ENCODE assay signal across 20 cellular contexts in the genomic region with DNA sequence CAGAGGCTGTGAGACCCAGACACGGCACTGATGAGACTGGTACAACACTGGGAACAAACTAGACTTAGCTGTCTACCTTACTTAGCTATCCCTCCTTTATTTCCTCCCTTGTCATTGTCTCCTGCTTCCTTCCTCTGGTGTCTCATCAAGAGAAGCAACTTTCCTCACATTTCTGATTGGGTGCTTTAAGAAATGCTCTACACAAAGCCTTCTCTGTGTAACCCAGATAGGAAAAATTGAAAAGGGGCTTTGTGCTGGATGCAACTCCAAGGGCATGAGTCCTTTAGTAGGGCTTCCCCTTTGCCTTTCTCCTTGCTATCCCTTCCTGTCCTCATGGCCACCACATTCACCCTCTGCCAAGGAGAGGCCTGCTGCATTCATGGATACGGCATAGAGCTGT.
"Had no signal": no experiment of that assay in that cellular context is flagged by ENCODE, and none has a peak within 500 bp of the region (broad histone marks: within the 10 kb centered on the region; RNA-seq: fewer than 3 reads in every experiment).

No MANE protein-coding gene starts in this region.

- H3K27ac ChIP-seq: ascending aorta, foreskin keratinocyte, lower lobe of right lung, WERI-Rb-1 had no signal

- H3K4me1 ChIP-seq: ascending aorta, lower lobe of right lung, pancreas had no signal

- H3K27me3 ChIP-seq: ascending aorta, foreskin keratinocyte, pancreas, transverse colon had no signal

- H3K4me1 Mint-ChIP-seq: activated CD8-positive, alpha-beta memory T cell treated with anti-CD3 and anti-CD28 coated beads, Interleukin-2, amount 10 ng/mL, durations not matched to agents 7 days and 5 days; T-helper 17 cell had no signal

- H3K4me3 ChIP-seq: ascending aorta, lower lobe of right lung, pancreas, transverse colon had no signal

- H3K9me3 ChIP-seq: ascending aorta, lower lobe of right lung, pancreas, transverse colon had no signal

- H3K4me3 Mint-ChIP-seq: activated CD8-positive, alpha-beta memory T cell treated with anti-CD3 and anti-CD28 coated beads, Interleukin-2, amount 10 ng/mL, durations not matched to agents 7 days and 5 days; activated naive CD4-positive, alpha-beta T cell treated with anti-CD3 and anti-CD28 coated beads for 36 hours; T-helper 17 cell had no signal

- H3K27me3 Mint-ChIP-seq: activated CD8-positive, alpha-beta memory T cell treated with anti-CD3 and anti-CD28 coated beads, Interleukin-2, amount 10 ng/mL, durations not matched to agents 7 days and 5 days; T-helper 17 cell had no signal

- H3K9me3 Mint-ChIP-seq: activated naive CD4-positive, alpha-beta T cell treated with anti-CD3 and anti-CD28 coated beads for 36 hours; activated T-helper 2 cell treated with anti-CD3 and anti-CD28 coated beads, Interferon-gamma antibody, Interleukin-2, Interleukin-4, amounts not matched to agents 10 μg/mL and 5 μg/mL and 100 μg/mL, durations not matched to agents 14 hours and 24 hours and 36 hours had no signal

- H3K36me3 Mint-ChIP-seq: activated CD8-positive, alpha-beta memory T cell treated with anti-CD3 and anti-CD28 coated beads, Interleukin-2, amount 10 ng/mL, durations not matched to agents 7 days and 5 days had no signal

- H3K36me3 ChIP-seq: ascending aorta, lower lobe of right lung, pancreas, transverse colon, WERI-Rb-1 had no signal

- DNase-seq: activated CD4-positive, alpha-beta T cell treated with anti-CD3 and anti-CD28 coated beads, Interleukin-2, amount 50 U/mL, for 48 hours; activated CD8-positive, alpha-beta memory T cell treated with anti-CD3 and anti-CD28 coated beads, Interleukin-2, amount 10 ng/mL, durations not matched to agents 7 days and 5 days; activated naive CD4-positive, alpha-beta T cell treated with anti-CD3 and anti-CD28 coated beads for 36 hours; activated T-cell treated with anti-CD3 and anti-CD28 coated beads, Interleukin-2, amount 50 U/mL, for 1 hour; foreskin keratinocyte; head of caudate nucleus; left cardiac atrium; lower lobe of right lung; midbrain; pancreas; retina; stimulated activated CD4-positive, alpha-beta T cell treated with anti-CD3 and anti-CD28 coated beads, Interleukin-15, amount 100 ng/mL, for 24 hours; stimulated activated CD4-positive, alpha-beta T cell treated with anti-CD3 and anti-CD28 coated beads, Interleukin-4, amount 100 ng/mL, for 1 hour; stimulated activated naive CD4-positive, alpha-beta T cell; substantia nigra; T-helper 17 cell; transverse colon; WERI-Rb-1 had no signal

- H3K27ac Mint-ChIP-seq: activated CD8-positive, alpha-beta memory T cell treated with anti-CD3 and anti-CD28 coated beads, Interleukin-2, amount 10 ng/mL, durations not matched to agents 7 days and 5 days; activated naive CD4-positive, alpha-beta T cell treated with anti-CD3 and anti-CD28 coated beads for 36 hours; activated T-helper 2 cell treated with anti-CD3 and anti-CD28 coated beads, Interferon-gamma antibody, Interleukin-2, Interleukin-4, amounts not matched to agents 10 μg/mL and 5 μg/mL and 100 μg/mL, durations not matched to agents 14 hours and 24 hours and 36 hours; T-helper 17 cell had no signal
